23 cellular contexts compared by ENCODE assay signal in genomic region chr6:106765496-106765895, GRCh38.
"Had no signal": no experiment of that assay in that cellular context is flagged by ENCODE, and none has a peak within 500 bp of the region (broad histone marks: within the 10 kb centered on the region; RNA-seq: fewer than 3 reads in every experiment).

No MANE protein-coding gene starts in this region.

- H3K27me3 ChIP-seq: MG63 had no signal

- H3K4me3 ChIP-seq: MG63, PC-9 had no signal

- H3K36me3 ChIP-seq: MG63 had no signal

- H3K27ac ChIP-seq: PC-9 had no signal

- H2AFZ ChIP-seq: PC-9 had no signal

- H3K4me2 ChIP-seq: PC-9 had no signal

- ATAC-seq: activated CD8-positive, alpha-beta T cell treated with anti-CD3 and anti-CD28 coated beads, Interleukin-2, amount 10 ng/mL, durations not matched to agents 7 days and 5 days; WTC11 had no signal

- FAIRE-seq: bronchial epithelial cell had no signal

- DNase-seq: activated CD4-positive, alpha-beta T cell treated with anti-CD3 and anti-CD28 coated beads for 48 hours; activated CD4-positive, alpha-beta T cell treated with anti-CD3 and anti-CD28 coated beads, Interleukin-2, amount 50 U/mL, for 4 hours; activated CD4-positive, CD25-positive, alpha-beta regulatory T cell treated with anti-CD3 and anti-CD28 coated beads, Interleukin-2, amount 50 U/mL, for 72 hours; activated CD8-positive, alpha-beta memory T cell treated with anti-CD3 and anti-CD28 coated beads, Interleukin-2, amount 50 U/mL, for 48 hours; activated CD8-positive, alpha-beta T cell treated with anti-CD3 and anti-CD28 coated beads, Interleukin-2, amount 10 ng/mL, durations not matched to agents 7 days and 5 days; activated naive CD4-positive, alpha-beta T cell; activated T-cell treated with anti-CD3 and anti-CD28 coated beads, Interleukin-2, amount 50 U/mL, for 1 hour; aorta; central memory CD4-positive, alpha-beta T cell; MG63; MV-4-11; NCI-H1105; NCI-H1436; NCI-H1694 treated with DMSO at 0.1 percent for 48 hours; NCI-H2029 treated with DMSO at 0.1 percent for 48 hours; NCI-H345; NCI-H510A; NCI-H526 treated with DMSO at 0.1 percent for 48 hours; NK-92 treated with Interleukin-12 subunit alpha and Interleukin-12 subunit beta, amount 100 ng/mL, for 24 hours; PC-9; SHP77 treated with DMSO at 0.1 percent for 48 hours had no signal
